Comparison of ENCODE assay signal across 9 cellular contexts in genomic region chr2:205563646-205564045, GRCh38.
DNase-seq lines count a peak whose midpoint lies in the region; ATAC-seq, FAIRE-seq and TF ChIP-seq lines count a peak whose summit lies in the region.
"Had no signal": no experiment of that assay in that cellular context is flagged by ENCODE, and none has a peak within 500 bp of the region (broad histone marks: within the 10 kb centered on the region; RNA-seq: fewer than 3 reads in every experiment).

No MANE protein-coding gene starts in this region.

- DNase-seq in BJ (ENCODE audit: low read depth): no peak
- peak; percentile 9 for DNase-seq in H54 (ENCODE audit: insufficient read length, low spot score)
- DNase-seq in activated CD4-positive, alpha-beta T cell treated with anti-CD3 and anti-CD28 coated beads, Interleukin-2, amount 50 U/mL, for 48 hours: peak; percentile 33 to 46
- DNase-seq in keratinocyte (ENCODE audit: low read depth, low spot score): no peak
- DNase-seq in NCI-H774 (lab: John Stamatoyannopoulos, UW): no peak
- DNase-seq in middle frontal gyrus (ENCODE audit: extremely low spot score, low spot score): no peak

- ATAC-seq in HG03175 (IDR thresholded peaks at IDR 0.05; ENCODE audit: unreplicated experiment) (no peak), GM21717 (IDR thresholded peaks at IDR 0.05; ENCODE audit: unreplicated experiment) (no peak)

- TF ChIP-seq CTCF in BJ (IDR thresholded peaks at IDR 0.05; ENCODE audit: insufficient read depth, low read depth, low read length) (peak; percentile 24; the same call in 1 of the 2 replicates), keratinocyte (optimal IDR thresholded peaks at IDR 0.05 in 1 of 3, IDR thresholded peaks at IDR 0.05 in 1 of 3, conservative IDR thresholded peaks at IDR 0.05 in 1 of 3; ENCODE audit: extremely low read depth in 1 of 3, insufficient read depth in 2 of 3, low read length in 3 of 3) (peak; percentile 49 to 67 (median 53))

- no peaks in the 10 kb centered on the region for H3K9me3 ChIP-seq in keratinocyte (ENCODE audit: control insufficient read depth, low read depth, low read length)

- no peak overlapping the region for H3K9ac ChIP-seq in keratinocyte (ENCODE audit: control insufficient read depth, extremely low read depth, insufficient read depth, low read length)

- no peak for TF ChIP-seq POLR2A in H54 (IDR thresholded peaks at IDR 0.05; ENCODE audit: low read depth, low read length)

- dilution Hi-C loops in keratinocyte (cut with MboI; ENCODE audit: extremely low pct_ligation_motif_present, low sequenced_read_pairs): no loop called here

- H2AFZ ChIP-seq in keratinocyte (ENCODE audit: control insufficient read depth, low read length): no peak overlapping the region

- no peak overlapping the region for H3K4me3 ChIP-seq in BJ (ENCODE audit: low read depth, low read length)
- no peak overlapping the region for H3K4me3 ChIP-seq in keratinocyte (ENCODE audit: control insufficient read depth in 2 of 3, extremely low read depth in 1 of 3, insufficient read depth in 2 of 3, low read depth in 1 of 3, low read length in 3 of 3)

- no peak overlapping the region for H3K27ac ChIP-seq in keratinocyte (ENCODE audit: control insufficient read depth, insufficient read depth, low read length)

- POLR2A ChIA-PET in BJ (lab: Charles Lee): no interaction called here

- no peaks in the 10 kb centered on the region for H3K9me1 ChIP-seq in keratinocyte (ENCODE audit: control insufficient read depth, extremely low read depth, insufficient read depth, low read length)

- CTCF ChIA-PET in BJ (lab: Yijun Ruan, JAX): no interaction called here

- H3K27me3 ChIP-seq in BJ (ENCODE audit: control insufficient read depth, insufficient read depth, low read length) (no peaks in the 10 kb centered on the region), keratinocyte (ENCODE audit: control insufficient read depth, extremely low read depth, insufficient read depth, low read length) (no peaks in the 10 kb centered on the region)

- H3K4me1 ChIP-seq in keratinocyte (ENCODE audit: control insufficient read depth, extremely low read depth, insufficient read depth, low read length): peaks cover 3% of the 10 kb centered on the region

- H3K4me2 ChIP-seq in keratinocyte (ENCODE audit: control insufficient read depth, extremely low read depth, insufficient read depth, low read depth, low read length): no peak overlapping the region

- H3K79me2 ChIP-seq in keratinocyte (ENCODE audit: control insufficient read depth, insufficient read depth, low read length): no peaks in the 10 kb centered on the region

- H3K36me3 ChIP-seq in BJ (ENCODE audit: control insufficient read depth, insufficient read depth, low read length) (no peaks in the 10 kb centered on the region), keratinocyte (ENCODE audit: control insufficient read depth in 2 of 2, extremely low read depth in 1 of 2, insufficient read depth in 2 of 2, low read length in 2 of 2) (no peaks in the 10 kb centered on the region)

- no peak for FAIRE-seq in H54 (lab: Jason Lieb, UNC)
- no peak for FAIRE-seq in keratinocyte (lab: Jason Lieb, UNC)
- FAIRE-seq: GM18507 had no signal

- no peaks in the 10 kb centered on the region for H4K20me1 ChIP-seq in keratinocyte (ENCODE audit: control insufficient read depth, extremely low read depth, insufficient read depth, low read length)

Comparison
In these comparisons a context has a peak if more than half of its experiments do, and no peak if none do; other contexts are left out.
1. DNase-seq: peak in H54 (single experiment) and activated CD4-positive, alpha-beta T cell treated with anti-CD3 and anti-CD28 coated beads, Interleukin-2, amount 50 U/mL, for 48 hours (2 of 2); none in BJ (single experiment), keratinocyte (single experiment), NCI-H774 (single experiment) and middle frontal gyrus (single experiment).